In the genomic region with DNA sequence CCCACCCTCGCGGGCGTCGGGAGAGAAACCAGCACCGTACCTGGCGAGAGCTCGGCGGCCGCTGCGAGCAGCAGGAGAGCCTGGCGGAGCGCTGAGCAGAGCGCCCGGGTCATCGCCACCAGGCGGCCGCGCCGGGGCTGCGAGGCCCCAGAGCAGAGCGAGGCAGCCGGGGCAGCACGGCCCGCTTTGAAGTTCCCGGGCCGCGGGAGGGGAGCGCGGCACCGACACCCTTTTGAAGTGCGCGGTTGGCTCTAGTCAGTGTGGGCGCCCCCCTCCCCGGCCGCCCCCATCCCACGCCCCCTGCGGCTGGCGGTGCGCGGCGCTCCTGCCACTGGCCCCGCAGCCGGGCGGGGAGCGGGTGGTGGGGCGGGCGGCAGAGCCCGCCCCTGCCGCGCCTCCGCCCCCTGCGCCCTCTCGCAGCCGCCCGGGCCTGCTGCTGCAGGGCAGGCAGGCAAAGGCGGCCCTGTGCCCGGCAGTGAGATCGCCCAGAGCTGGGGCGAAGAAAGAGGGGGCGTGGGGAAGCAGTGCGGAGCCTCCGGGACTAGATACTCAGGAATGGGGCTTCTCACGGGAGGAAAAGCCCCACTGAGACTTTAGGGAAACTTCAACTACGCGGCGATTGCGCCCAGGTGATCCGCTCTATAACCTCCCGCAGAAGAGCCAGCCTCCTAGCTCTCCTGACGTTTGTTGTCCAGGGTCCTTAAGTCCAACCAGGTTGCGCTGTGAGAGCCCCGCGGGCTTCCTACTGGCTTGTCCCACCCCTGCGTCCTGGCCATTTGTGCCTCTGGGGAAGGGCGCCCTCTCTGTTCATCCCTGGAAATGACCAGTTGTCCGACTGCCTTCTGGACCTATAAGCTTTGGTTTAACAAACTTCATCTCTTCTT, we compare ENCODE assay signal across 8 cellular contexts. TPM values are rescaled to one million over a fixed set of nuclear protein-coding genes. Genes with fewer than 3 reads are reported as not detected.
DNase-seq lines count a peak whose midpoint lies in the region; ATAC-seq and TF ChIP-seq lines count a peak whose summit lies in the region.

Gene ACVR1C, minus strand, starts transcription at position 333 of the 884 bp plus-strand sequence. Its CDS starts 220 bp downstream, at position 113.

- H3K9me3 ChIP-seq in Panc1 (ENCODE audit: control insufficient read depth, insufficient read depth, low read depth, low read length) = no peaks in the 10 kb centered on the region
- no peaks in the 10 kb centered on the region for H3K9me3 ChIP-seq in stomach

- ATAC-seq in GM21360 (IDR thresholded peaks at IDR 0.05; ENCODE audit: unreplicated experiment) (peak; percentile 89), Panc1 (peak; percentile 97)

- peak; percentile 73 for DNase-seq in Caki2 (ENCODE audit: low read depth)
- DNase-seq in HT-29 (ENCODE audit: low spot score) = peak; percentile 82
- no peak for DNase-seq in Panc1 (ENCODE audit: low read depth, low spot score)
- peak; percentile 68 for DNase-seq in activated gamma-delta T cell (lab: John Stamatoyannopoulos, UW)
- DNase-seq in fibroblast of villous mesenchyme (ENCODE audit: low read depth) = peak; percentile 31
- peak; percentile 79 for DNase-seq in nephron progenitor cell
- peak; percentile 82 for DNase-seq in stomach

- intact Hi-C loops in Panc1 (cut with micrococcal nuclease; ENCODE audit: unreplicated experiment) (loop anchor here (10.0 kb wide), 1 partner anchor 134 kb away; no protein-coding TSS in a partner anchor), stomach (cut with DNase I; ENCODE audit: low total_unique reads) (no loop called here)

- no peaks in the 10 kb centered on the region for H3K36me3 Mint-ChIP-seq in nephron progenitor cell (ENCODE audit: low read depth)

- WGBS in stomach, 5 donors = 0 to 1% (median 1%) methylated on average over 6 to 76 of the region's 76 CpGs

- H3K4me3 Mint-ChIP-seq in nephron progenitor cell = peak within 1 kb of the TSS; percentile 89

- H3K9me3 Mint-ChIP-seq in nephron progenitor cell = no peaks in the 10 kb centered on the region

- peaks cover 39% of the 10 kb centered on the region for H3K27me3 Mint-ChIP-seq in nephron progenitor cell (ENCODE audit: low read depth, poor library complexity)

- no peak for TF ChIP-seq EP300 in stomach (IDR thresholded peaks at IDR 0.05)

- H3K27ac ChIP-seq in Panc1 (ENCODE audit: low read length) = no peak within 1 kb of the TSS
- H3K27ac ChIP-seq in stomach = peak within 1 kb of the TSS; percentile 77 to 98 (median 80)

- TF ChIP-seq CTCF in Panc1 (IDR thresholded peaks at IDR 0.05) (peak; percentile 60), fibroblast of villous mesenchyme (IDR thresholded peaks at IDR 0.05; ENCODE audit: insufficient read depth, low read depth, low read length) (peak; percentile 54), nephron progenitor cell (IDR thresholded peaks at IDR 0.05) (peak; percentile 64), stomach (IDR thresholded peaks at IDR 0.05) (peak in 5 of 7 experiments; percentile 36 to 57 (median 48))

- H3K4me1 ChIP-seq in Panc1 (ENCODE audit: control insufficient read depth, insufficient read depth, low read length) (no peaks in the 10 kb centered on the region), stomach (peaks cover 17 to 34% (median 21%) of the 10 kb centered on the region in 4 donors)

- H3K36me3 ChIP-seq in Panc1 (ENCODE audit: control insufficient read depth, insufficient read depth, low read length) (no peaks in the 10 kb centered on the region), stomach (no peaks in the 10 kb centered on the region)

- in situ Hi-C loops in Caki2 (cut with HindIII; ENCODE audit: low pct_unique_long_range_greater_than_20kb, low sequenced_read_pairs) = no loop called here
- in situ Hi-C loops in Panc1 (cut with HindIII; ENCODE audit: low pct_unique_long_range_greater_than_20kb, low sequenced_read_pairs) = no loop called here

- H3K4me3 ChIP-seq in Panc1 (ENCODE audit: low read depth in 2 of 2, low read length in 2 of 2) (peak within 1 kb of the TSS; percentile 43 to 61), fibroblast of villous mesenchyme (ENCODE audit: low read depth, low read length) (peak within 1 kb of the TSS; percentile 55), stomach (peak within 1 kb of the TSS; percentile 56 to 70 (median 63))

- H3K27ac Mint-ChIP-seq in nephron progenitor cell = no peak within 1 kb of the TSS

- TF ChIP-seq POLR2A in stomach (IDR thresholded peaks at IDR 0.05) = no peak

- H3K27me3 ChIP-seq in Panc1 (ENCODE audit: control insufficient read depth, insufficient read depth, low read length) = peaks cover 14% of the 10 kb centered on the region
- peaks cover 0 to 19% (median 0%) of the 10 kb centered on the region in 3 donors for H3K27me3 ChIP-seq in stomach

- POLR2A ChIA-PET in Panc1 (lab: Charles Lee) = no interaction called here

- CTCF ChIA-PET in Panc1 (lab: Charles Lee) = interaction anchor here (0.6 to 1.0 kb wide), 4 partner anchors 12 to 118 kb away, joined by 3 to 4 read pairs (median 4); no protein-coding TSS in a partner anchor

- BruUV-seq in Panc1 (replicated peaks; lab: Mats Ljungman, UMichigan) = no TSS peak

- peaks cover 6% of the 10 kb centered on the region for H3K4me1 Mint-ChIP-seq in nephron progenitor cell

RNA-seq across cellular contexts. Expression of gene ACVR1C, which starts in this region (rescaled TPM):
- not detected in 2 replicates for total RNA-seq in Caki2 (2014; rRNA removed; shearing (Covaris generic); ENCODE audit: low replicate concordance)
- 0.03 TPM in 2 replicates for total RNA-seq in HT-29 (2014; rRNA removed; shearing (Covaris generic))
- total RNA-seq in Panc1 (2021; ENCODE audit: unreplicated experiment) (not detected), fibroblast of villous mesenchyme (under 0.01 and 0.43 TPM in 2 replicates), stomach (1 to 10 TPM in 3 of 5 donors, under 1 TPM in 1, not detected in 1; under 0.01 to 8.4 (median 1.4) TPM)
- not detected for polyA plus RNA-seq in Panc1 (2012; ENCODE audit: insufficient read length)
- under 1 TPM; 0.28 to 0.61 (median 0.31) TPM for polyA plus RNA-seq in stomach

Comparison
In these comparisons a context has a peak if more than half of its experiments do, and no peak if none do; other contexts are left out.
1. Peak in DNase-seq in Caki2; RNA of the gene not detected or under 1 TPM.
2. Peak in DNase-seq in HT-29; RNA of the gene not detected or under 1 TPM.
3. Peak in ATAC-seq and H3K4me3 ChIP-seq in Panc1; RNA of the gene not detected or under 1 TPM.
4. Peak in DNase-seq and H3K4me3 ChIP-seq in fibroblast of villous mesenchyme; RNA of the gene not detected or under 1 TPM.